1 cellular context compared by ENCODE assay signal in the genomic region with DNA sequence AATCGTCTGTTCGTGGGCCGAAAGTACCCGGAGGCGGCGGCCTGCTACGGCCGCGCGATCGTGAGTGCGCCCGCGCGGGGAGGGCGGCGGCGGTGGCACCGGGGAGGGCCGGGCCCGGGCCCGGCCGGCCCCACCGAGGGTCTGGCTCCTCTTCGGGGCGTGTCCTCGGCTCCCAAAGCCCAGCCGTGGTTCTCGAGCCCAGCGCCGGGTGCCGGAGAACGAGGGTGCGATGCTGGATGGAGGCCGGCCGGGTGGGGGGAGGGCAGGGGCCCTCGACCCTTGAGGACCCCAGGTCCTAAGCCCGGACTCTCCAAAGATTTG.
A peak's percentile ranks its signal among the peaks of the same experiment; 100 is the strongest.
TF ChIP-seq lines count a peak whose summit lies in the region.

No MANE protein-coding gene starts in this region.

TF ChIP-seq in K562, 482 proteins besides CTCF, POLR2A, EP300 and RAD21 (continued from another document):
- TF ChIP-seq ZNF175 (CRISPR knock-in tag; IDR thresholded peaks at IDR 0.05; ENCODE audit: low read depth) = no peak
- TF ChIP-seq XRCC5 (IDR thresholded peaks at IDR 0.05; ENCODE audit: low read depth, low read length) = no peak
- no peak for TF ChIP-seq IRF2 (CRISPR knock-in tag; IDR thresholded peaks at IDR 0.05)
- no peak for TF ChIP-seq HNRNPL (IDR thresholded peaks at IDR 0.05; ENCODE audit: low read depth, low read length)
- TF ChIP-seq, protein P1, sequence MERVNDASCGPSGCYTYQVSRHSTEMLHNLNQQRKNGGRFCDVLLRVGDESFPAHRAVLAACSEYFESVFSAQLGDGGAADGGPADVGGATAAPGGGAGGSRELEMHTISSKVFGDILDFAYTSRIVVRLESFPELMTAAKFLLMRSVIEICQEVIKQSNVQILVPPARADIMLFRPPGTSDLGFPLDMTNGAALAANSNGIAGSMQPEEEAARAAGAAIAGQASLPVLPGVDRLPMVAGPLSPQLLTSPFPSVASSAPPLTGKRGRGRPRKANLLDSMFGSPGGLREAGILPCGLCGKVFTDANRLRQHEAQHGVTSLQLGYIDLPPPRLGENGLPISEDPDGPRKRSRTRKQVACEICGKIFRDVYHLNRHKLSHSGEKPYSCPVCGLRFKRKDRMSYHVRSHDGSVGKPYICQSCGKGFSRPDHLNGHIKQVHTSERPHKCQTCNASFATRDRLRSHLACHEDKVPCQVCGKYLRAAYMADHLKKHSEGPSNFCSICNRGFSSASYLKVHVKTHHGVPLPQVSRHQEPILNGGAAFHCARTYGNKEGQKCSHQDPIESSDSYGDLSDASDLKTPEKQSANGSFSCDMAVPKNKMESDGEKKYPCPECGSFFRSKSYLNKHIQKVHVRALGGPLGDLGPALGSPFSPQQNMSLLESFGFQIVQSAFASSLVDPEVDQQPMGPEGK (CRISPR knock-in tag; IDR thresholded peaks at IDR 0.05; ENCODE audit: borderline replicate concordance) = no peak
- TF ChIP-seq ZNF444 (CRISPR knock-in tag; IDR thresholded peaks at IDR 0.05) = no peak
- no peak for TF ChIP-seq NR2C2 (CRISPR knock-in tag; IDR thresholded peaks at IDR 0.05)
- TF ChIP-seq NR2C2 (tag; IDR thresholded peaks at IDR 0.05) = peak; percentile 9; the same call in 1 of the 2 replicates
- no peak for TF ChIP-seq BCL6 (CRISPR knock-in tag; IDR thresholded peaks at IDR 0.05)
- no peak for TF ChIP-seq TAF9B (IDR thresholded peaks at IDR 0.05; ENCODE audit: partially characterized antibody)
- TF ChIP-seq CCNT2 (IDR thresholded peaks at IDR 0.05; ENCODE audit: borderline replicate concordance, extremely low read depth, insufficient read length, low read depth, low read length) = peak; percentile 34
- no peak for TF ChIP-seq ELF1 (tag; IDR thresholded peaks at IDR 0.05)
- TF ChIP-seq CBX8 (IDR thresholded peaks at IDR 0.05; ENCODE audit: borderline replicate concordance, extremely low read depth, low read depth, low read length, poor library complexity, severe bottlenecking) = no peak
- no peak for TF ChIP-seq ZNF785 (CRISPR knock-in tag; IDR thresholded peaks at IDR 0.05)
- TF ChIP-seq, protein P2, sequence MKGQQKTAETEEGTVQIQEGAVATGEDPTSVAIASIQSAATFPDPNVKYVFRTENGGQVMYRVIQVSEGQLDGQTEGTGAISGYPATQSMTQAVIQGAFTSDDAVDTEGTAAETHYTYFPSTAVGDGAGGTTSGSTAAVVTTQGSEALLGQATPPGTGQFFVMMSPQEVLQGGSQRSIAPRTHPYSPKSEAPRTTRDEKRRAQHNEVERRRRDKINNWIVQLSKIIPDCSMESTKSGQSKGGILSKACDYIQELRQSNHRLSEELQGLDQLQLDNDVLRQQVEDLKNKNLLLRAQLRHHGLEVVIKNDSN (CRISPR knock-in tag; IDR thresholded peaks at IDR 0.05) = no peak
- TF ChIP-seq, protein P3, sequence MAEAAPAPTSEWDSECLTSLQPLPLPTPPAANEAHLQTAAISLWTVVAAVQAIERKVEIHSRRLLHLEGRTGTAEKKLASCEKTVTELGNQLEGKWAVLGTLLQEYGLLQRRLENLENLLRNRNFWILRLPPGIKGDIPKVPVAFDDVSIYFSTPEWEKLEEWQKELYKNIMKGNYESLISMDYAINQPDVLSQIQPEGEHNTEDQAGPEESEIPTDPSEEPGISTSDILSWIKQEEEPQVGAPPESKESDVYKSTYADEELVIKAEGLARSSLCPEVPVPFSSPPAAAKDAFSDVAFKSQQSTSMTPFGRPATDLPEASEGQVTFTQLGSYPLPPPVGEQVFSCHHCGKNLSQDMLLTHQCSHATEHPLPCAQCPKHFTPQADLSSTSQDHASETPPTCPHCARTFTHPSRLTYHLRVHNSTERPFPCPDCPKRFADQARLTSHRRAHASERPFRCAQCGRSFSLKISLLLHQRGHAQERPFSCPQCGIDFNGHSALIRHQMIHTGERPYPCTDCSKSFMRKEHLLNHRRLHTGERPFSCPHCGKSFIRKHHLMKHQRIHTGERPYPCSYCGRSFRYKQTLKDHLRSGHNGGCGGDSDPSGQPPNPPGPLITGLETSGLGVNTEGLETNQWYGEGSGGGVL (CRISPR knock-in tag; IDR thresholded peaks at IDR 0.05) = no peak
- no peak; the same call in 1 of the 2 replicates for TF ChIP-seq GABPB1 (CRISPR knock-in tag; IDR thresholded peaks at IDR 0.05)
- TF ChIP-seq, protein P4, sequence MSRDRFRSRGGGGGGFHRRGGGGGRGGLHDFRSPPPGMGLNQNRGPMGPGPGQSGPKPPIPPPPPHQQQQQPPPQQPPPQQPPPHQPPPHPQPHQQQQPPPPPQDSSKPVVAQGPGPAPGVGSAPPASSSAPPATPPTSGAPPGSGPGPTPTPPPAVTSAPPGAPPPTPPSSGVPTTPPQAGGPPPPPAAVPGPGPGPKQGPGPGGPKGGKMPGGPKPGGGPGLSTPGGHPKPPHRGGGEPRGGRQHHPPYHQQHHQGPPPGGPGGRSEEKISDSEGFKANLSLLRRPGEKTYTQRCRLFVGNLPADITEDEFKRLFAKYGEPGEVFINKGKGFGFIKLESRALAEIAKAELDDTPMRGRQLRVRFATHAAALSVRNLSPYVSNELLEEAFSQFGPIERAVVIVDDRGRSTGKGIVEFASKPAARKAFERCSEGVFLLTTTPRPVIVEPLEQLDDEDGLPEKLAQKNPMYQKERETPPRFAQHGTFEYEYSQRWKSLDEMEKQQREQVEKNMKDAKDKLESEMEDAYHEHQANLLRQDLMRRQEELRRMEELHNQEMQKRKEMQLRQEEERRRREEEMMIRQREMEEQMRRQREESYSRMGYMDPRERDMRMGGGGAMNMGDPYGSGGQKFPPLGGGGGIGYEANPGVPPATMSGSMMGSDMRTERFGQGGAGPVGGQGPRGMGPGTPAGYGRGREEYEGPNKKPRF (IDR thresholded peaks at IDR 0.05; ENCODE audit: low read depth, low read length) = no peak
- TF ChIP-seq, protein P5, sequence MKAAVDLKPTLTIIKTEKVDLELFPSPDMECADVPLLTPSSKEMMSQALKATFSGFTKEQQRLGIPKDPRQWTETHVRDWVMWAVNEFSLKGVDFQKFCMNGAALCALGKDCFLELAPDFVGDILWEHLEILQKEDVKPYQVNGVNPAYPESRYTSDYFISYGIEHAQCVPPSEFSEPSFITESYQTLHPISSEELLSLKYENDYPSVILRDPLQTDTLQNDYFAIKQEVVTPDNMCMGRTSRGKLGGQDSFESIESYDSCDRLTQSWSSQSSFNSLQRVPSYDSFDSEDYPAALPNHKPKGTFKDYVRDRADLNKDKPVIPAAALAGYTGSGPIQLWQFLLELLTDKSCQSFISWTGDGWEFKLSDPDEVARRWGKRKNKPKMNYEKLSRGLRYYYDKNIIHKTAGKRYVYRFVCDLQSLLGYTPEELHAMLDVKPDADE (conservative IDR thresholded peaks at IDR 0.05; ENCODE audit: control insufficient read depth, low read depth, low read length) = no peak
- TF ChIP-seq CTBP1 (IDR thresholded peaks at IDR 0.05; ENCODE audit: borderline replicate concordance) = no peak
- TF ChIP-seq JUN (IDR thresholded peaks at IDR 0.05; ENCODE audit: borderline replicate concordance, low read depth, low read length) = no peak
- no peak for TF ChIP-seq JUN (CRISPR knock-in tag; IDR thresholded peaks at IDR 0.05; ENCODE audit: borderline replicate concordance)
- no peak for TF ChIP-seq MCM7 (IDR thresholded peaks at IDR 0.05)
- TF ChIP-seq ZNF140 (CRISPR knock-in tag; IDR thresholded peaks at IDR 0.05) = no peak
- TF ChIP-seq SMAD3 (CRISPR knock-in tag; conservative IDR thresholded peaks at IDR 0.05) = no peak
- TF ChIP-seq PPARD (CRISPR knock-in tag; IDR thresholded peaks at IDR 0.05) = no peak
- TF ChIP-seq, protein P6, sequence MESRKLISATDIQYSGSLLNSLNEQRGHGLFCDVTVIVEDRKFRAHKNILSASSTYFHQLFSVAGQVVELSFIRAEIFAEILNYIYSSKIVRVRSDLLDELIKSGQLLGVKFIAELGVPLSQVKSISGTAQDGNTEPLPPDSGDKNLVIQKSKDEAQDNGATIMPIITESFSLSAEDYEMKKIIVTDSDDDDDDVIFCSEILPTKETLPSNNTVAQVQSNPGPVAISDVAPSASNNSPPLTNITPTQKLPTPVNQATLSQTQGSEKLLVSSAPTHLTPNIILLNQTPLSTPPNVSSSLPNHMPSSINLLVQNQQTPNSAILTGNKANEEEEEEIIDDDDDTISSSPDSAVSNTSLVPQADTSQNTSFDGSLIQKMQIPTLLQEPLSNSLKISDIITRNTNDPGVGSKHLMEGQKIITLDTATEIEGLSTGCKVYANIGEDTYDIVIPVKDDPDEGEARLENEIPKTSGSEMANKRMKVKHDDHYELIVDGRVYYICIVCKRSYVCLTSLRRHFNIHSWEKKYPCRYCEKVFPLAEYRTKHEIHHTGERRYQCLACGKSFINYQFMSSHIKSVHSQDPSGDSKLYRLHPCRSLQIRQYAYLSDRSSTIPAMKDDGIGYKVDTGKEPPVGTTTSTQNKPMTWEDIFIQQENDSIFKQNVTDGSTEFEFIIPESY (CRISPR knock-in tag; IDR thresholded peaks at IDR 0.05) = no peak
- 0 out of 2 replicates have a peak, but pooled peaks have one; percentile 3 for TF ChIP-seq KLF1 (tag; IDR thresholded peaks at IDR 0.05)
- 0 out of 2 replicates have a peak, but pooled peaks have one; percentile 6 for TF ChIP-seq ZFX (CRISPR knock-in tag; IDR thresholded peaks at IDR 0.05)
- TF ChIP-seq, protein P7, sequence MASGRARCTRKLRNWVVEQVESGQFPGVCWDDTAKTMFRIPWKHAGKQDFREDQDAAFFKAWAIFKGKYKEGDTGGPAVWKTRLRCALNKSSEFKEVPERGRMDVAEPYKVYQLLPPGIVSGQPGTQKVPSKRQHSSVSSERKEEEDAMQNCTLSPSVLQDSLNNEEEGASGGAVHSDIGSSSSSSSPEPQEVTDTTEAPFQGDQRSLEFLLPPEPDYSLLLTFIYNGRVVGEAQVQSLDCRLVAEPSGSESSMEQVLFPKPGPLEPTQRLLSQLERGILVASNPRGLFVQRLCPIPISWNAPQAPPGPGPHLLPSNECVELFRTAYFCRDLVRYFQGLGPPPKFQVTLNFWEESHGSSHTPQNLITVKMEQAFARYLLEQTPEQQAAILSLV (tag; IDR thresholded peaks at IDR 0.05) = no peak
- TF ChIP-seq, protein P8, sequence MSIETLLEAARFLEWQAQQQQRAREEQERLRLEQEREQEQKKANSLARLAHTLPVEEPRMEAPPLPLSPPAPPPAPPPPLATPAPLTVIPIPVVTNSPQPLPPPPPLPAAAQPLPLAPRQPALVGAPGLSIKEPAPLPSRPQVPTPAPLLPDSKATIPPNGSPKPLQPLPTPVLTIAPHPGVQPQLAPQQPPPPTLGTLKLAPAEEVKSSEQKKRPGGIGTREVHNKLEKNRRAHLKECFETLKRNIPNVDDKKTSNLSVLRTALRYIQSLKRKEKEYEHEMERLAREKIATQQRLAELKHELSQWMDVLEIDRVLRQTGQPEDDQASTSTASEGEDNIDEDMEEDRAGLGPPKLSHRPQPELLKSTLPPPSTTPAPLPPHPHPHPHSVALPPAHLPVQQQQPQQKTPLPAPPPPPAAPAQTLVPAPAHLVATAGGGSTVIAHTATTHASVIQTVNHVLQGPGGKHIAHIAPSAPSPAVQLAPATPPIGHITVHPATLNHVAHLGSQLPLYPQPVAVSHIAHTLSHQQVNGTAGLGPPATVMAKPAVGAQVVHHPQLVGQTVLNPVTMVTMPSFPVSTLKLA (conservative IDR thresholded peaks at IDR 0.05) = no peak
- no peak for TF ChIP-seq ARNT (IDR thresholded peaks at IDR 0.05)
- no peak for TF ChIP-seq CXXC5 (CRISPR knock-in tag; IDR thresholded peaks at IDR 0.05)
- TF ChIP-seq GABPA (tag; conservative IDR thresholded peaks at IDR 0.05; ENCODE audit: low read depth) = no peak
- TF ChIP-seq NBN (IDR thresholded peaks at IDR 0.05; ENCODE audit: low read depth) = no peak
- 0 out of 2 replicates have a peak, but pooled peaks have one; percentile 6 for TF ChIP-seq POLR2G (IDR thresholded peaks at IDR 0.05; ENCODE audit: low read depth, low read length)
- TF ChIP-seq, protein P9, sequence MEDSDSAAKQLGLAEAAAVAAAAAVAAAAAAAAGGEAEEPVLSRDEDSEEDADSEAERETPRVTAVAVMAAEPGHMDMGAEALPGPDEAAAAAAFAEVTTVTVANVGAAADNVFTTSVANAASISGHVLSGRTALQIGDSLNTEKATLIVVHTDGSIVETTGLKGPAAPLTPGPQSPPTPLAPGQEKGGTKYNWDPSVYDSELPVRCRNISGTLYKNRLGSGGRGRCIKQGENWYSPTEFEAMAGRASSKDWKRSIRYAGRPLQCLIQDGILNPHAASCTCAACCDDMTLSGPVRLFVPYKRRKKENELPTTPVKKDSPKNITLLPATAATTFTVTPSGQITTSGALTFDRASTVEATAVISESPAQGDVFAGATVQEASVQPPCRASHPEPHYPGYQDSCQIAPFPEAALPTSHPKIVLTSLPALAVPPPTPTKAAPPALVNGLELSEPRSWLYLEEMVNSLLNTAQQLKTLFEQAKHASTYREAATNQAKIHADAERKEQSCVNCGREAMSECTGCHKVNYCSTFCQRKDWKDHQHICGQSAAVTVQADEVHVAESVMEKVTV (CRISPR knock-in tag; IDR thresholded peaks at IDR 0.05) = no peak
- TF ChIP-seq ZNF121 (CRISPR knock-in tag; conservative IDR thresholded peaks at IDR 0.05) = no peak
- no peak for TF ChIP-seq NR2C1 (IDR thresholded peaks at IDR 0.05)
- no peak for TF ChIP-seq NR2C1 (tag; IDR thresholded peaks at IDR 0.05)
- no peak for TF ChIP-seq HNRNPUL1 (IDR thresholded peaks at IDR 0.05; ENCODE audit: low read length)
- no peak for TF ChIP-seq TBL1XR1 (IDR thresholded peaks at IDR 0.05; ENCODE audit: low read length in 2 of 2)
- TF ChIP-seq SRSF7 (optimal IDR thresholded peaks at IDR 0.05; ENCODE audit: low read depth, low read length) = no peak
- TF ChIP-seq FOXJ2 (tag; IDR thresholded peaks at IDR 0.05) = no peak
- TF ChIP-seq GATAD2B (IDR thresholded peaks at IDR 0.05; ENCODE audit: borderline replicate concordance) = no peak
- TF ChIP-seq HNRNPH1 (optimal IDR thresholded peaks at IDR 0.05; ENCODE audit: low read depth, low read length) = no peak
- no peak for TF ChIP-seq TRIM24 (IDR thresholded peaks at IDR 0.05)
- TF ChIP-seq RUNX1 (IDR thresholded peaks at IDR 0.05; ENCODE audit: low read depth) = no peak
- TF ChIP-seq KLF6 (CRISPR knock-in tag; IDR thresholded peaks at IDR 0.05; ENCODE audit: borderline replicate concordance) = no peak
